In the genomic region with DNA sequence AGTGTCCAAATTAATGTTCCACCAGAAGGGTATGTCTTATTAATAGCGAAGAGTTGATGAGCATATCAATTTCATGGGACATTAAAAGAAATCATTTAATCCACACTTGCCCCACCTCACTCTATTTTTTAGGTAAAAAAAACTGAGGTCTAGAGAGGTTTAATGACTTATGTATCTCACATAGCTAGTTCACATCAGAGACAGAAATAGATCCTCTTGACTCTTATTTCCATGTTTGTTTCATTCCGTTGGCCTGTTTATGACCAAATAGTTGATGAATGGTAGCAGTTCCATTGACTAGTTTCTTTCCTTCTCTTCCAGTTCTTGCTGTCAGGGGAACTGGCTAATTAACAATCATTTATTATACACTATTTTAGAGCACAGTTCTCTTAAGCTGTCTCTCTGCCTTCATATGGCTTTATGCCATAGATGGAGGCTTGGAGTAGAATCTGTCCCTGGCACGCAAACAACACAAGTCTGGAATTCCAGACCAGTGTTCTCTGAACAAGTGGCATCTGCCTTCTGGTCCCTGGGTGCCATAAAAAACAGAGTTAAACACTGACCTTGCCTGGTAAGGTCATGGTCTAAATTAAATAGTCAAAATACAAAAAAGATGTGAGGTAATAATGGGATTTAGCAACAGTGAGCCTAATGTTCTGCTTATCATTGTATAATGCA, we compare ENCODE assay signal across 1 cellular context.
TF ChIP-seq lines count a peak whose summit lies in the region.

No MANE protein-coding gene starts in this region.

TF ChIP-seq in GM23338, 12 proteins besides CTCF, POLR2A, EP300 and RAD21 (continued from another document):
- TF ChIP-seq, protein P1, sequence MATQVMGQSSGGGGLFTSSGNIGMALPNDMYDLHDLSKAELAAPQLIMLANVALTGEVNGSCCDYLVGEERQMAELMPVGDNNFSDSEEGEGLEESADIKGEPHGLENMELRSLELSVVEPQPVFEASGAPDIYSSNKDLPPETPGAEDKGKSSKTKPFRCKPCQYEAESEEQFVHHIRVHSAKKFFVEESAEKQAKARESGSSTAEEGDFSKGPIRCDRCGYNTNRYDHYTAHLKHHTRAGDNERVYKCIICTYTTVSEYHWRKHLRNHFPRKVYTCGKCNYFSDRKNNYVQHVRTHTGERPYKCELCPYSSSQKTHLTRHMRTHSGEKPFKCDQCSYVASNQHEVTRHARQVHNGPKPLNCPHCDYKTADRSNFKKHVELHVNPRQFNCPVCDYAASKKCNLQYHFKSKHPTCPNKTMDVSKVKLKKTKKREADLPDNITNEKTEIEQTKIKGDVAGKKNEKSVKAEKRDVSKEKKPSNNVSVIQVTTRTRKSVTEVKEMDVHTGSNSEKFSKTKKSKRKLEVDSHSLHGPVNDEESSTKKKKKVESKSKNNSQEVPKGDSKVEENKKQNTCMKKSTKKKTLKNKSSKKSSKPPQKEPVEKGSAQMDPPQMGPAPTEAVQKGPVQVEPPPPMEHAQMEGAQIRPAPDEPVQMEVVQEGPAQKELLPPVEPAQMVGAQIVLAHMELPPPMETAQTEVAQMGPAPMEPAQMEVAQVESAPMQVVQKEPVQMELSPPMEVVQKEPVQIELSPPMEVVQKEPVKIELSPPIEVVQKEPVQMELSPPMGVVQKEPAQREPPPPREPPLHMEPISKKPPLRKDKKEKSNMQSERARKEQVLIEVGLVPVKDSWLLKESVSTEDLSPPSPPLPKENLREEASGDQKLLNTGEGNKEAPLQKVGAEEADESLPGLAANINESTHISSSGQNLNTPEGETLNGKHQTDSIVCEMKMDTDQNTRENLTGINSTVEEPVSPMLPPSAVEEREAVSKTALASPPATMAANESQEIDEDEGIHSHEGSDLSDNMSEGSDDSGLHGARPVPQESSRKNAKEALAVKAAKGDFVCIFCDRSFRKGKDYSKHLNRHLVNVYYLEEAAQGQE (IDR thresholded peaks at IDR 0.05; ENCODE audit: unreplicated experiment), result no peak
- TF ChIP-seq ZNF114 (CRISPR knock-in tag; IDR thresholded peaks at IDR 0.05), result no peak
- TF ChIP-seq JUNB (IDR thresholded peaks at IDR 0.05; ENCODE audit: unreplicated experiment), result no peak
